8 cellular contexts compared by ENCODE assay signal in the genomic region with DNA sequence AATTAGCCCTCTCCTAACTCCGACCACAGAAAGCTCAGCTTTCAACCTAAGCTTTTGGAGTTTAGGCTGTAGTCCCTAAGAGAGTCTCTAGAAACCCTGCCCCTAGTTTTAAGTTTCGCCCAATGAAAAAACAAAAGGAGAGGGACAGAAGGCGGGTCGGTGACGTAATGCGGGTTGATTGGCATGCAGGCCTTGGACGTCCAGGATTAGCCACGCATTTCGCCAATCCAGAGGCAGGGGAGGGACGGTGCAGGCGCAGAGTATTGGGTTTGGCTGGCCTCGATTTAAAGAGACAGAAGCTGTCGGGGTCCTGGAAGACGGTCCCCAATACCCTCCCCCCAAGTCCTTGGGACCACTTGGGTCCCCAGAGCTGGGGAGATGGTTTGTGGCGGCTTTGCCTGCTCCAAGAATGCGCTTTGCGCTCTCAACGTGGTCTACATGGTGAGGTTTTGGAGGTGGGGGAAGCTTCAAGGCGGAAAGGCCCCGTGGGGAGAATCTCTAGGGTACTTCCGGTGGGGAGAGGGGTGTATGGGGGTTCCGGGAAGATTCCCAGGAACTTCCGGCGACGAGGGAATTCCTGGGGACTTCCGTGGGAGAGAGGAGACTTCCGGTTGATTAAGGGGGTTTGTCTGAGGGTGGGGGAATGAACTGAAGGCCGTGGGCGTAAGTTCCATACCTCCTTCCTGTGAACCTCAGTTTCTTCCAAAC. TPM values are rescaled to one million over a fixed set of nuclear protein-coding genes. Genes with fewer than 3 reads are reported as not detected.
DNase-seq lines count a peak whose midpoint lies in the region; ATAC-seq and TF ChIP-seq lines count a peak whose summit lies in the region.

A gene with protein sequence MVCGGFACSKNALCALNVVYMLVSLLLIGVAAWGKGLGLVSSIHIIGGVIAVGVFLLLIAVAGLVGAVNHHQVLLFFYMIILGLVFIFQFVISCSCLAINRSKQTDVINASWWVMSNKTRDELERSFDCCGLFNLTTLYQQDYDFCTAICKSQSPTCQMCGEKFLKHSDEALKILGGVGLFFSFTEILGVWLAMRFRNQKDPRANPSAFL (plus strand): TSS at position 263 of the 708 bp plus-strand sequence. CDS start 116 bp downstream, at position 379.

- H3K4me1 Mint-ChIP-seq in immature natural killer cell: peaks cover 56 to 67% of the 10 kb centered on the region in 2 donors

- TF ChIP-seq CTCF in AG09309 (IDR thresholded peaks at IDR 0.05; ENCODE audit: control insufficient read depth, insufficient read depth, low read depth, low read length, missing control alignments): no peak
- TF ChIP-seq CTCF in smooth muscle cell (IDR thresholded peaks at IDR 0.05; ENCODE audit: borderline replicate concordance, insufficient read depth, poor library complexity, severe bottlenecking): no peak

- peaks cover 8 to 29% (median 28%) of the 10 kb centered on the region in 3 donors for H3K27me3 Mint-ChIP-seq in immature natural killer cell (ENCODE audit: low read depth in 3 of 3)

- peak; percentile 84 for ATAC-seq in GM19035 (IDR thresholded peaks at IDR 0.05; ENCODE audit: unreplicated experiment)
- ATAC-seq in HG03342 (IDR thresholded peaks at IDR 0.05; ENCODE audit: unreplicated experiment): peak; percentile 78

- H3K27ac Mint-ChIP-seq in immature natural killer cell: peak within 1 kb of the TSS; percentile 94 to 99 (median 98)

- H3K4me2 ChIP-seq in smooth muscle cell: peak within 1 kb of the TSS; percentile 86

- peaks cover 18% of the 10 kb centered on the region for H3F3A ChIP-seq in smooth muscle cell (ENCODE audit: low read depth)

- H3K27me3 ChIP-seq in smooth muscle cell (ENCODE audit: low read depth): peaks cover 33% of the 10 kb centered on the region

- peak within 1 kb of the TSS; percentile 92 for H3K27ac ChIP-seq in smooth muscle cell (ENCODE audit: low read depth)

- H2AFZ ChIP-seq in smooth muscle cell (ENCODE audit: low read depth): peak within 1 kb of the TSS; percentile 67

- peaks cover 4 to 15% (median 4%) of the 10 kb centered on the region in 3 donors for H3K36me3 Mint-ChIP-seq in immature natural killer cell

- H3K4me3 Mint-ChIP-seq in immature natural killer cell: peak within 1 kb of the TSS; percentile 88 to 98 (median 90)

- WGBS in smooth muscle cell (ENCODE audit: low lambda C conversion rate): 4% methylated on average over 25 of the region's 29 CpGs

- no peaks in the 10 kb centered on the region for H3K9me3 Mint-ChIP-seq in immature natural killer cell

- H3K4me3 ChIP-seq in AG09309 (ENCODE audit: control insufficient read depth, low read depth, low read length): peak within 1 kb of the TSS; percentile 69
- H3K4me3 ChIP-seq in smooth muscle cell: peak within 1 kb of the TSS; percentile 73

- DNase-seq in AG09309 (ENCODE audit: low read depth): peak; percentile 93
- DNase-seq in NCI-H446 (lab: John Stamatoyannopoulos, UW): peak; percentile 96 to 97
- peak; percentile 75 to 88 (median 84) for DNase-seq in activated CD4-positive, CD25-positive, alpha-beta regulatory T cell (lab: John Stamatoyannopoulos, UW)
- DNase-seq in central memory CD4-positive, alpha-beta T cell: peak; percentile 94
- DNase-seq in immature natural killer cell: peak; percentile 94 to 95 (median 94)
- peak; percentile 60 for DNase-seq in smooth muscle cell (lab: John Stamatoyannopoulos, UW; ENCODE audit: unreplicated experiment)

- H3K36me3 ChIP-seq in smooth muscle cell (ENCODE audit: low read depth): no peaks in the 10 kb centered on the region

- no peaks in the 10 kb centered on the region for H3K9me3 ChIP-seq in smooth muscle cell (replicated peaks; ENCODE audit: low read depth)

- peaks cover 6% of the 10 kb centered on the region for H3K79me2 ChIP-seq in smooth muscle cell (ENCODE audit: low read depth)

- H4K20me1 ChIP-seq in smooth muscle cell (ENCODE audit: low read depth): no peaks in the 10 kb centered on the region

- peak within 1 kb of the TSS; percentile 96 for H3K9ac ChIP-seq in smooth muscle cell (ENCODE audit: low read depth)

- peaks cover 8% of the 10 kb centered on the region for H3K4me1 ChIP-seq in smooth muscle cell (ENCODE audit: low read depth)

RNA-seq across cellular contexts. Expression of the gene that starts here (rescaled TPM):
- polyA plus RNA-seq in immature natural killer cell: 100 to 1,000 TPM in 1 of 3 donors, 10 to 100 TPM in 2; 62.1 to 103 (median 72.6) TPM
- total RNA-seq in smooth muscle cell: 68.0 and 105 TPM in 2 replicates
- polyA plus RNA-seq in smooth muscle cell: 48.6 and 55.1 TPM in 2 replicates

Comparison
In these comparisons a context has a peak if more than half of its experiments do, and no peak if none do; other contexts are left out.
1. Peak in every context shown above with its lines: DNase-seq, ATAC-seq, H3K4me3 ChIP-seq and H3K27ac ChIP-seq.